In genomic region chr18:48529796-48530195, GRCh38 we compare ENCODE assay signal across 12 cellular contexts. TPM values are rescaled to one million over a fixed set of nuclear protein-coding genes. Genes with fewer than 3 reads are reported as not detected.
DNase-seq lines count a peak whose midpoint lies in the region; ATAC-seq, FAIRE-seq and TF ChIP-seq lines count a peak whose summit lies in the region.
"Had no signal": no experiment of that assay in that cellular context is flagged by ENCODE, and none has a peak within 500 bp of the region (broad histone marks: within the 10 kb centered on the region; RNA-seq: fewer than 3 reads in every experiment).

No MANE protein-coding gene starts in this region.

- peaks cover 36% of the 10 kb centered on the region for H3K27me3 Mint-ChIP-seq in activated CD8-positive, alpha-beta memory T cell treated with anti-CD3 and anti-CD28 coated beads, Interleukin-2, amount 10 ng/mL, durations not matched to agents 7 days and 5 days

- H3K4me2 ChIP-seq in HepG2 (ENCODE audit: low read depth, low read length): no peak overlapping the region
- H3K4me2 ChIP-seq: BLaER1 had no signal

- intact Hi-C loops in HepG2 (cut with micrococcal nuclease; ENCODE audit: unreplicated experiment): no loop called here
- intact Hi-C loops in right lobe of liver (cut with DNase I): loop anchor here in 1 of 2 donors (10.0 kb wide), 1 partner anchor 55 kb away; no protein-coding TSS in a partner anchor
- intact Hi-C loops in left cardiac atrium (cut with DNase I): loop anchor here (5.0 to 10.0 kb wide), 2 partner anchors 45 to 133 kb away; no protein-coding TSS in a partner anchor

- H3K4me1 Mint-ChIP-seq in activated CD8-positive, alpha-beta memory T cell treated with anti-CD3 and anti-CD28 coated beads, Interleukin-2, amount 10 ng/mL, durations not matched to agents 7 days and 5 days: peaks cover 5% of the 10 kb centered on the region
- H3K4me1 Mint-ChIP-seq: stimulated activated effector memory CD8-positive, alpha-beta T cell treated with anti-CD3 and anti-CD28 coated beads, Interleukin-12 subunit alpha, Interleukin-12 subunit beta, amount 100 ng/mL, for 72 hours had no signal

- H2AFZ ChIP-seq in HepG2 (ENCODE audit: low read length): no peak overlapping the region

- H3K27ac Mint-ChIP-seq in activated CD8-positive, alpha-beta memory T cell treated with anti-CD3 and anti-CD28 coated beads, Interleukin-2, amount 10 ng/mL, durations not matched to agents 7 days and 5 days: no peak overlapping the region
- H3K27ac Mint-ChIP-seq: stimulated activated effector memory CD8-positive, alpha-beta T cell treated with anti-CD3 and anti-CD28 coated beads, Interleukin-12 subunit alpha, Interleukin-12 subunit beta, amount 100 ng/mL, for 72 hours had no signal

- ATAC-seq in HepG2: no peak
- ATAC-seq in right lobe of liver: no peak
- ATAC-seq in left cardiac atrium: peak; percentile 55 to 78
- ATAC-seq in activated CD8-positive, alpha-beta memory T cell treated with anti-CD3 and anti-CD28 coated beads, Interleukin-2, amount 10 ng/mL, durations not matched to agents 7 days and 5 days: no peak
- ATAC-seq in GM19467 (IDR thresholded peaks at IDR 0.05; ENCODE audit: unreplicated experiment): no peak
- ATAC-seq: stimulated activated effector memory CD8-positive, alpha-beta T cell treated with anti-CD3 and anti-CD28 coated beads, Interleukin-12 subunit alpha, Interleukin-12 subunit beta, amount 100 ng/mL, for 72 hours had no signal

- TF ChIP-seq RAD21 in HepG2 (CRISPR knock-in tag; IDR thresholded peaks at IDR 0.05): no peak

- BruUV-seq in HepG2 (replicated peaks; lab: Mats Ljungman, UMichigan): no TSS peak

- H3K27me3 ChIP-seq in HepG2 (ENCODE audit: control insufficient read depth in 1 of 2, insufficient read depth in 2 of 2, low read length in 2 of 2) (peaks cover 1 to 4% of the 10 kb centered on the region in 2 experiments; a peak in 3 of 5 replicates), right lobe of liver (no peaks in the 10 kb centered on the region), adipocyte (replicated peaks; ENCODE audit: control insufficient read depth, insufficient read depth, low read length) (peaks cover 14% of the 10 kb centered on the region)
- H3K27me3 ChIP-seq: BLaER1, cardiac muscle cell had no signal

- H3K4me1 ChIP-seq in HepG2 (ENCODE audit: insufficient read depth, low read length) (peaks cover 15% of the 10 kb centered on the region), right lobe of liver (no peaks in the 10 kb centered on the region), adipocyte (ENCODE audit: control insufficient read depth, insufficient read depth, low read length) (peaks cover 24% of the 10 kb centered on the region)

- in situ Hi-C loops in HepG2 (cut with HindIII; ENCODE audit: extremely low pct_ligation_motif_present, low pct_unique_long_range_greater_than_20kb): no loop called here

- TF ChIP-seq EP300 in HepG2 (IDR thresholded peaks at IDR 0.05; ENCODE audit: low read depth in 2 of 2, low read length in 2 of 2) (no peak), HepG2 (CRISPR knock-in tag; IDR thresholded peaks at IDR 0.05; ENCODE audit: borderline replicate concordance) (no peak)

- FAIRE-seq in HepG2 (lab: Jason Lieb, UNC): no peak

- H3K79me2 ChIP-seq in HepG2 (ENCODE audit: insufficient read depth, low read length): no peaks in the 10 kb centered on the region

- no peak overlapping the region for H3K4me3 Mint-ChIP-seq in activated CD8-positive, alpha-beta memory T cell treated with anti-CD3 and anti-CD28 coated beads, Interleukin-2, amount 10 ng/mL, durations not matched to agents 7 days and 5 days
- H3K4me3 Mint-ChIP-seq: stimulated activated effector memory CD8-positive, alpha-beta T cell treated with anti-CD3 and anti-CD28 coated beads, Interleukin-12 subunit alpha, Interleukin-12 subunit beta, amount 100 ng/mL, for 72 hours had no signal

- H3K36me3 ChIP-seq in HepG2 (replicated peaks in 1 of 2; ENCODE audit: control insufficient read depth in 1 of 2, insufficient read depth in 2 of 2, low read length in 2 of 2): no peaks in the 10 kb centered on the region
- H3K36me3 ChIP-seq in right lobe of liver: no peaks in the 10 kb centered on the region
- H3K36me3 ChIP-seq in adipocyte (ENCODE audit: control insufficient read depth, insufficient read depth, low read length, severe bottlenecking): no peaks in the 10 kb centered on the region
- H3K36me3 ChIP-seq: BLaER1, cardiac muscle cell had no signal

- H3K9me3 ChIP-seq in HepG2 (ENCODE audit: low read length) (no peaks in the 10 kb centered on the region), right lobe of liver (no peaks in the 10 kb centered on the region), adipocyte (ENCODE audit: control insufficient read depth, low read length) (no peaks in the 10 kb centered on the region)
- H3K9me3 ChIP-seq: BLaER1 had no signal

- H3K4me3 ChIP-seq in HepG2 (replicated peaks in 1 of 3; ENCODE audit: insufficient read depth in 1 of 3, low read depth in 2 of 3, low read length in 3 of 3): no peak overlapping the region
- no peak overlapping the region for H3K4me3 ChIP-seq in right lobe of liver
- no peak overlapping the region for H3K4me3 ChIP-seq in adipocyte (ENCODE audit: low read length)
- H3K4me3 ChIP-seq: BLaER1, cardiac muscle cell had no signal

- CTCF ChIA-PET in HepG2 (lab: Yijun Ruan, JAX; ENCODE audit: low intra/inter-chr PET ratio, low total read pairs): no interaction called here
- CTCF ChIA-PET in activated CD8-positive, alpha-beta memory T cell treated with anti-CD3 and anti-CD28 coated beads, Interleukin-2, amount 10 ng/mL, durations not matched to agents 7 days and 5 days (lab: Charles Lee): no interaction called here

- H3K9me3 Mint-ChIP-seq in activated CD8-positive, alpha-beta memory T cell treated with anti-CD3 and anti-CD28 coated beads, Interleukin-2, amount 10 ng/mL, durations not matched to agents 7 days and 5 days (ENCODE audit: low read depth): no peaks in the 10 kb centered on the region
- H3K9me3 Mint-ChIP-seq: stimulated activated effector memory CD8-positive, alpha-beta T cell treated with anti-CD3 and anti-CD28 coated beads, Interleukin-12 subunit alpha, Interleukin-12 subunit beta, amount 100 ng/mL, for 72 hours had no signal

- no peak overlapping the region for H3K9ac ChIP-seq in HepG2 (ENCODE audit: insufficient read depth, low read depth, low read length)
- H3K9ac ChIP-seq in adipocyte (ENCODE audit: low read length): no peak overlapping the region
- H3K9ac ChIP-seq: BLaER1 had no signal

- H3K36me3 Mint-ChIP-seq in activated CD8-positive, alpha-beta memory T cell treated with anti-CD3 and anti-CD28 coated beads, Interleukin-2, amount 10 ng/mL, durations not matched to agents 7 days and 5 days: no peaks in the 10 kb centered on the region
- H3K36me3 Mint-ChIP-seq: stimulated activated effector memory CD8-positive, alpha-beta T cell treated with anti-CD3 and anti-CD28 coated beads, Interleukin-12 subunit alpha, Interleukin-12 subunit beta, amount 100 ng/mL, for 72 hours had no signal

- POLR2A ChIA-PET in HepG2 (lab: Yijun Ruan, JAX): interaction anchor here (1.1 kb wide), 1 partner anchor 9 kb away, joined by 3 read pairs; no protein-coding TSS in a partner anchor

- TF ChIP-seq POLR2A in HepG2 (IDR thresholded peaks at IDR 0.05; ENCODE audit: insufficient read depth in 1 of 2, low read depth in 2 of 2, low read length in 2 of 2) (no peak), right lobe of liver (IDR thresholded peaks at IDR 0.05) (no peak)

- 0% methylated on average over 2 of the region's 2 CpGs for WGBS in HepG2 (ENCODE audit: low lambda C conversion rate)
- 42% methylated on average over 2 of the region's 2 CpGs for WGBS in right lobe of liver (ENCODE audit: insufficient coverage, low coverage, low lambda C conversion rate, missing lambda C conversion rate)

- no peaks in the 10 kb centered on the region for H4K20me1 ChIP-seq in HepG2 (ENCODE audit: insufficient read depth, low read length)
- H4K20me1 ChIP-seq: BLaER1 had no signal

- TF ChIP-seq CTCF in HepG2 (CRISPR knock-in tag; IDR thresholded peaks at IDR 0.05) (no peak), right lobe of liver (IDR thresholded peaks at IDR 0.05) (no peak)

- H3K27ac ChIP-seq in HepG2 (ENCODE audit: extremely low read length, insufficient read depth, low read length): no peak overlapping the region
- no peak overlapping the region for H3K27ac ChIP-seq in right lobe of liver
- H3K27ac ChIP-seq: BLaER1, cardiac muscle cell had no signal

- DNase-seq in HepG2 (ENCODE audit: low spot score): no peak
- no peak for DNase-seq in right lobe of liver
- DNase-seq in adipocyte (ENCODE audit: low read depth): peak; percentile 82
- no peak for DNase-seq in left cardiac atrium
- DNase-seq in activated CD8-positive, alpha-beta memory T cell treated with anti-CD3 and anti-CD28 coated beads, Interleukin-2, amount 10 ng/mL, durations not matched to agents 7 days and 5 days: no peak
- DNase-seq in NCI-H1105 (lab: John Stamatoyannopoulos, UW): no peak
- no peak for DNase-seq in activated gamma-delta T cell (lab: John Stamatoyannopoulos, UW)
- DNase-seq: NCI-H526 had no signal

RNA-seq across cellular contexts. Expression of gene CTIF, which starts 9.0 kb away (rescaled TPM):
- total RNA-seq in HepG2 (2016; rRNA removed; fragmentation: Illumina TruSeq; extraction: Trizol) (13.1 and 18.2 TPM in 2 replicates), right lobe of liver (10 to 100 TPM; 29.0 to 60.6 (median 43.1) TPM), left cardiac atrium (10 to 100 TPM; 64.9 to 70.6 TPM)
- total RNA-seq in HepG2 (2016; cell fraction: cytosol; rRNA removed; fragmentation: Illumina TruSeq; extraction: Trizol; ENCODE audit: low read depth): 4.1 and 4.9 TPM in 2 replicates
- total RNA-seq in HepG2 (2016; cell fraction: insoluble cytoplasmic fraction; rRNA removed; fragmentation: Illumina TruSeq; extraction: Trizol): 10.5 and 19.8 TPM in 2 replicates
- total RNA-seq in HepG2 (2016; cell fraction: membrane; rRNA removed; fragmentation: Illumina TruSeq; extraction: Trizol): 7.0 and 7.8 TPM in 2 replicates
- total RNA-seq in HepG2 (2016; cell fraction: nucleus; rRNA removed; fragmentation: Illumina TruSeq; extraction: Trizol): 22.7 and 28.6 TPM in 2 replicates
- 22.1 and 28.0 TPM in 2 replicates for polyA plus RNA-seq in HepG2 (2011; rRNA removed)
- 5.6 and 9.5 TPM in 2 replicates for polyA plus RNA-seq in HepG2 (2011; cell fraction: cytosol; rRNA removed)
- 92.5 and 147 TPM in 2 replicates for polyA plus RNA-seq in HepG2 (2011; cell fraction: nucleus; rRNA removed)
- polyA plus RNA-seq in HepG2 (2012): 14.2 and 17.3 TPM in 2 replicates
- polyA plus RNA-seq in HepG2 (2016; cell fraction: cytosol; fragmentation: Illumina TruSeq; extraction: Trizol; ENCODE audit: low read depth): 2.1 and 2.2 TPM in 2 replicates
- 12.5 and 14.6 TPM in 2 replicates for polyA plus RNA-seq in HepG2 (2016; cell fraction: insoluble cytoplasmic fraction; fragmentation: Illumina TruSeq; extraction: Trizol; ENCODE audit: low read depth)
- 6.0 and 6.2 TPM in 2 replicates for polyA plus RNA-seq in HepG2 (2016; cell fraction: membrane; fragmentation: Illumina TruSeq; extraction: Trizol; ENCODE audit: low read depth)
- 62.2 and 63.8 TPM in 2 replicates for polyA plus RNA-seq in HepG2 (2016; cell fraction: nucleus; fragmentation: Illumina TruSeq; extraction: Trizol; ENCODE audit: insufficient read depth, low read depth)
- polyA minus RNA-seq in HepG2 (2011; rRNA and poly(A)+ RNA removed; ENCODE audit: low replicate concordance): 14.1 and 41.2 TPM in 2 replicates
- 7.6 and 10.5 TPM in 2 replicates for polyA minus RNA-seq in HepG2 (2011; cell fraction: cytosol; rRNA and poly(A)+ RNA removed)
- polyA minus RNA-seq in HepG2 (2011; cell fraction: nucleus; rRNA and poly(A)+ RNA removed): 27.8 and 33.2 TPM in 2 replicates
- total RNA-seq in activated CD8-positive, alpha-beta memory T cell treated with anti-CD3 and anti-CD28 coated beads, Interleukin-2, amount 10 ng/mL, durations not matched to agents 7 days and 5 days: 1 to 10 TPM; 5.7 to 5.9 TPM

Comparison
In these comparisons a context has a peak if more than half of its experiments do, and no peak if none do; other contexts are left out.
1. ATAC-seq: peak in left cardiac atrium (2 of 2); none in HepG2 (single experiment), right lobe of liver (0 of 4), activated CD8-positive, alpha-beta memory T cell treated with anti-CD3 and anti-CD28 coated beads, Interleukin-2, amount 10 ng/mL, durations not matched to agents 7 days and 5 days (single experiment) and GM19467 (single experiment).